In genomic region chr13:44770951-44771350, GRCh38 we compare ENCODE assay signal across 32 cellular contexts.
"Had no signal": no experiment of that assay in that cellular context is flagged by ENCODE, and none has a peak within 500 bp of the region (broad histone marks: within the 10 kb centered on the region; RNA-seq: fewer than 3 reads in every experiment).

No MANE protein-coding gene starts in this region.

- H3K36me3 Mint-ChIP-seq: activated naive CD8-positive, alpha-beta T cell treated with anti-CD3 and anti-CD28 coated beads for 36 hours had no signal

- H3K27me3 Mint-ChIP-seq: activated T-helper 17 cell treated with anti-CD3 and anti-CD28 coated beads, Interleukin-2, amount 50 U/mL, for 72 hours; central memory CD8-positive, alpha-beta T cell had no signal

- ATAC-seq: activated CD8-positive, alpha-beta T cell treated with anti-CD3 and anti-CD28 coated beads for 36 hours; activated T-cell treated with anti-CD3 and anti-CD28 coated beads, Interleukin-2, amount 50 U/mL, for 72 hours; activated T-helper 17 cell treated with anti-CD3 and anti-CD28 coated beads, Interleukin-2, amount 50 U/mL, for 72 hours; K562; PC-3 had no signal

- H3K27ac Mint-ChIP-seq: activated CD4-positive, alpha-beta T cell treated with anti-CD3 and anti-CD28 coated beads, Interleukin-2, amount 10 ng/mL, durations not matched to agents 24 days and 14 days; activated CD8-positive, alpha-beta T cell treated with anti-CD3 and anti-CD28 coated beads for 36 hours; activated naive CD8-positive, alpha-beta T cell treated with anti-CD3 and anti-CD28 coated beads for 36 hours; T-helper 2 cell treated with Interferon-gamma antibody and Interleukin-4, amounts not matched to agents 5 μg/mL and 100 μg/mL, for 36 hours had no signal

- H3K4me3 Mint-ChIP-seq: activated CD4-positive, alpha-beta T cell treated with anti-CD3 and anti-CD28 coated beads, Interleukin-2, amount 10 ng/mL, durations not matched to agents 24 days and 14 days; activated CD8-positive, alpha-beta T cell treated with anti-CD3 and anti-CD28 coated beads for 36 hours; activated naive CD8-positive, alpha-beta T cell treated with anti-CD3 and anti-CD28 coated beads for 36 hours; activated T-cell treated with anti-CD3 and anti-CD28 coated beads, Interleukin-2, amount 50 U/mL, for 72 hours; central memory CD8-positive, alpha-beta T cell; T-helper 2 cell treated with Interferon-gamma antibody and Interleukin-4, amounts not matched to agents 5 μg/mL and 100 μg/mL, for 36 hours had no signal

- H3K4me1 ChIP-seq: SJCRH30 had no signal

- DNase-seq: activated CD4-positive, alpha-beta T cell treated with anti-CD3 and anti-CD28 coated beads, Interleukin-2, amount 10 ng/mL, durations not matched to agents 24 days and 14 days; activated CD4-positive, alpha-beta T cell treated with anti-CD3 and anti-CD28 coated beads, Interleukin-2, amount 50 U/mL, for 4 hours; activated CD8-positive, alpha-beta T cell treated with anti-CD3 and anti-CD28 coated beads for 36 hours; activated effector memory CD4-positive, alpha-beta T cell treated with anti-CD3 and anti-CD28 coated beads, Interleukin-2, amount 50 U/mL, for 16 hours; activated naive CD4-positive, alpha-beta T cell; activated naive CD4-positive, alpha-beta T cell treated with anti-CD3 and anti-CD28 coated beads, Interleukin-2, amount 50 U/mL, for 16 hours; activated naive CD8-positive, alpha-beta T cell treated with anti-CD3 and anti-CD28 coated beads for 36 hours; activated T-cell treated with anti-CD3 and anti-CD28 coated beads, Interleukin-2, amount 50 U/mL, for 1 hour; activated T-cell treated with anti-CD3 and anti-CD28 coated beads, Interleukin-2, amount 50 U/mL, for 72 hours; amniotic stem cell; aorta; brain microvascular endothelial cell; MG63; NCI-H1048; NCI-H1105 treated with DMSO at 0.1 percent for 48 hours; NCI-H1436; NCI-H1694; NCI-H1930; NCI-H2081 treated with DMSO at 0.1 percent for 48 hours; NCI-H226; NCI-H446 treated with DMSO at 0.1 percent for 48 hours; NCI-H524; NK-92 treated with Interleukin-12 subunit alpha and Interleukin-12 subunit beta, amount 100 ng/mL, for 24 hours; PC-3; SHP77; SJCRH30 had no signal

- H3K27ac ChIP-seq: brain microvascular endothelial cell, cardiac muscle cell, SJCRH30, SK-N-MC had no signal

- H3K27me3 ChIP-seq: brain microvascular endothelial cell, cardiac muscle cell, MG63, SJCRH30 had no signal

- H3K4me3 ChIP-seq: cardiac muscle cell, K562, MG63, SJCRH30, SK-N-MC had no signal

- H3K36me3 ChIP-seq: brain microvascular endothelial cell, cardiac muscle cell, MG63, SJCRH30 had no signal
